ENCODE assay signal across 11 cellular contexts in genomic region chr5:89117131-89117644, GRCh38.
DNase-seq lines count a peak whose midpoint lies in the region; ATAC-seq and TF ChIP-seq lines count a peak whose summit lies in the region.
"Had no signal": no experiment of that assay in that cellular context is flagged by ENCODE, and none has a peak within 500 bp of the region (broad histone marks: within the 10 kb centered on the region; RNA-seq: fewer than 3 reads in every experiment).

No MANE protein-coding gene starts in this region.

- H3K4me3 Mint-ChIP-seq in naive thymus-derived CD8-positive, alpha-beta T cell: no peak overlapping the region
- H3K4me3 Mint-ChIP-seq in activated T-cell treated with anti-CD3 and anti-CD28 coated beads, Interleukin-2, amount 50 U/mL, for 4 hours: no peak overlapping the region

- H3K27ac Mint-ChIP-seq in naive thymus-derived CD8-positive, alpha-beta T cell: no peak overlapping the region

- DNase-seq in HT1080 (ENCODE audit: low read depth): peak; percentile 41
- peak; percentile 85 for DNase-seq in kidney tubule cell (ENCODE audit: low spot score)
- no peak for DNase-seq in smooth muscle cell (lab: John Stamatoyannopoulos, UW; ENCODE audit: unreplicated experiment)
- no peak for DNase-seq in naive thymus-derived CD8-positive, alpha-beta T cell
- no peak for DNase-seq in DMS 273 treated with DMSO at 0.1 percent for 48 hours (lab: John Stamatoyannopoulos, UW)
- DNase-seq in activated T-cell treated with anti-CD3 and anti-CD28 coated beads, Interleukin-2, amount 50 U/mL, for 4 hours: no peak
- DNase-seq: MG63, T1000 had no signal

- no peak overlapping the region for H2AFZ ChIP-seq in smooth muscle cell (ENCODE audit: low read depth)

- POLR2A ChIA-PET in naive thymus-derived CD8-positive, alpha-beta T cell (lab: Charles Lee): no interaction called here

- H3K9me3 ChIP-seq in smooth muscle cell (replicated peaks; ENCODE audit: low read depth): no peaks in the 10 kb centered on the region
- H3K9me3 ChIP-seq: MG63 had no signal

- H3K4me3 ChIP-seq in smooth muscle cell: no peak overlapping the region
- H3K4me3 ChIP-seq: coronary artery, MG63 had no signal

- no peaks in the 10 kb centered on the region for H4K20me1 ChIP-seq in smooth muscle cell (ENCODE audit: low read depth)

- H3K27ac ChIP-seq in smooth muscle cell (ENCODE audit: low read depth): no peak overlapping the region
- H3K27ac ChIP-seq: coronary artery had no signal

- no peak overlapping the region for H3K9ac ChIP-seq in smooth muscle cell (ENCODE audit: low read depth)

- H3F3A ChIP-seq in smooth muscle cell (ENCODE audit: low read depth): no peaks in the 10 kb centered on the region

- H3K9me3 Mint-ChIP-seq in naive thymus-derived CD8-positive, alpha-beta T cell: no peaks in the 10 kb centered on the region
- no peaks in the 10 kb centered on the region for H3K9me3 Mint-ChIP-seq in activated T-cell treated with anti-CD3 and anti-CD28 coated beads, Interleukin-2, amount 50 U/mL, for 4 hours

- TF ChIP-seq CTCF in smooth muscle cell (IDR thresholded peaks at IDR 0.05; ENCODE audit: borderline replicate concordance, insufficient read depth, poor library complexity, severe bottlenecking): no peak

- H3K27me3 Mint-ChIP-seq in naive thymus-derived CD8-positive, alpha-beta T cell: no peaks in the 10 kb centered on the region
- H3K27me3 Mint-ChIP-seq in activated T-cell treated with anti-CD3 and anti-CD28 coated beads, Interleukin-2, amount 50 U/mL, for 4 hours (ENCODE audit: low read depth): no peaks in the 10 kb centered on the region

- H3K36me3 ChIP-seq in smooth muscle cell (ENCODE audit: low read depth): no peaks in the 10 kb centered on the region
- H3K36me3 ChIP-seq: MG63 had no signal

- ATAC-seq in GM18861 (IDR thresholded peaks at IDR 0.05; ENCODE audit: unreplicated experiment) (peak; percentile 91), HG02588 (IDR thresholded peaks at IDR 0.05; ENCODE audit: unreplicated experiment) (peak; percentile 92)
- ATAC-seq in naive thymus-derived CD8-positive, alpha-beta T cell: no peak
- no peak for ATAC-seq in activated T-cell treated with anti-CD3 and anti-CD28 coated beads, Interleukin-2, amount 50 U/mL, for 4 hours

- H3K27me3 ChIP-seq in smooth muscle cell (ENCODE audit: low read depth): no peaks in the 10 kb centered on the region
- H3K27me3 ChIP-seq: MG63 had no signal

- H3K4me1 Mint-ChIP-seq in naive thymus-derived CD8-positive, alpha-beta T cell: peaks cover 0 to 11% (median 0%) of the 10 kb centered on the region in 4 donors
- no peaks in the 10 kb centered on the region for H3K4me1 Mint-ChIP-seq in activated T-cell treated with anti-CD3 and anti-CD28 coated beads, Interleukin-2, amount 50 U/mL, for 4 hours (ENCODE audit: low read depth)

- H3K79me2 ChIP-seq in smooth muscle cell (ENCODE audit: low read depth): no peaks in the 10 kb centered on the region

- H3K36me3 Mint-ChIP-seq in naive thymus-derived CD8-positive, alpha-beta T cell: no peaks in the 10 kb centered on the region
- no peaks in the 10 kb centered on the region for H3K36me3 Mint-ChIP-seq in activated T-cell treated with anti-CD3 and anti-CD28 coated beads, Interleukin-2, amount 50 U/mL, for 4 hours (ENCODE audit: insufficient read depth)

- WGBS in smooth muscle cell (ENCODE audit: low lambda C conversion rate): 88% methylated on average over 1 of the region's 1 CpG

- H3K4me2 ChIP-seq in smooth muscle cell: no peak overlapping the region

- no peaks in the 10 kb centered on the region for H3K4me1 ChIP-seq in smooth muscle cell (ENCODE audit: low read depth)

Comparison
In these comparisons a context has a peak if more than half of its experiments do, and no peak if none do; other contexts are left out.
1. ATAC-seq: peak in GM18861 (single experiment) and HG02588 (single experiment); none in naive thymus-derived CD8-positive, alpha-beta T cell (0 of 2) and activated T-cell treated with anti-CD3 and anti-CD28 coated beads, Interleukin-2, amount 50 U/mL, for 4 hours (0 of 2).
2. DNase-seq: peak in HT1080 (single experiment) and kidney tubule cell (single experiment); none in smooth muscle cell (single experiment), naive thymus-derived CD8-positive, alpha-beta T cell (0 of 10), DMS 273 treated with DMSO at 0.1 percent for 48 hours (single experiment) and activated T-cell treated with anti-CD3 and anti-CD28 coated beads, Interleukin-2, amount 50 U/mL, for 4 hours (single experiment).